Comparison of ENCODE assay signal across 2 cellular contexts in genomic region chr3:97510795-97511194, GRCh38.
TF ChIP-seq lines count a peak whose summit lies in the region.

No MANE protein-coding gene starts in this region.

TF ChIP-seq in GM23338, 12 proteins besides CTCF, POLR2A, EP300 and RAD21 (continued from another document):
- no peak for TF ChIP-seq ETS1 (IDR thresholded peaks at IDR 0.05)

TF ChIP-seq in WTC11, 78 proteins besides CTCF, POLR2A, EP300 and RAD21 (continued from another document):
- TF ChIP-seq ARID4B (CRISPR knock-in tag; IDR thresholded peaks at IDR 0.05; ENCODE audit: borderline replicate concordance) (no peak), IRF1 (CRISPR knock-in tag; IDR thresholded peaks at IDR 0.05) (no peak), FOXP4 (CRISPR knock-in tag; IDR thresholded peaks at IDR 0.05) (no peak), NFE2L1 (CRISPR knock-in tag; IDR thresholded peaks at IDR 0.05) (no peak), HMGXB4 (CRISPR knock-in tag; IDR thresholded peaks at IDR 0.05) (no peak), CREB1 (CRISPR knock-in tag; IDR thresholded peaks at IDR 0.05) (no peak), ZNF232 (CRISPR knock-in tag; IDR thresholded peaks at IDR 0.05) (no peak), ZSCAN18 (CRISPR knock-in tag; IDR thresholded peaks at IDR 0.05) (no peak), SMAD3 (CRISPR knock-in tag; IDR thresholded peaks at IDR 0.05; ENCODE audit: borderline replicate concordance) (no peak), ZNF512 (CRISPR knock-in tag; IDR thresholded peaks at IDR 0.05; ENCODE audit: borderline replicate concordance) (no peak), ZNF121 (CRISPR knock-in tag; IDR thresholded peaks at IDR 0.05) (no peak), E2F1 (CRISPR knock-in tag; IDR thresholded peaks at IDR 0.05) (no peak), ZNF219 (CRISPR knock-in tag; IDR thresholded peaks at IDR 0.05; ENCODE audit: borderline replicate concordance) (no peak)
TF ChIP-seq in WTC11: peak in this region for 0.
